ENCODE assay signal across 18 cellular contexts in genomic region chr10:47037654-47038425, GRCh38.
DNase-seq lines count a peak whose midpoint lies in the region; ATAC-seq and TF ChIP-seq lines count a peak whose summit lies in the region.
"Had no signal": no experiment of that assay in that cellular context is flagged by ENCODE, and none has a peak within 500 bp of the region (broad histone marks: within the 10 kb centered on the region; RNA-seq: fewer than 3 reads in every experiment).

No MANE protein-coding gene starts in this region.

- H3K9ac ChIP-seq in SK-N-MC (ENCODE audit: insufficient read length) = no peak overlapping the region

- H3K27me3 ChIP-seq in sigmoid colon (no peaks in the 10 kb centered on the region), A673 (replicated peaks; ENCODE audit: insufficient read depth, low read depth, low read length, poor library complexity) (no peaks in the 10 kb centered on the region)

- TF ChIP-seq EP300 in sigmoid colon (IDR thresholded peaks at IDR 0.05) = no peak

- ATAC-seq in activated naive CD8-positive, alpha-beta T cell treated with anti-CD3 and anti-CD28 coated beads, Interleukin-2, amount 10 ng/mL, durations not matched to agents 7 days and 5 days (ENCODE audit: low read depth) = no peak
- ATAC-seq in HG03175 (IDR thresholded peaks at IDR 0.05; ENCODE audit: unreplicated experiment) = no peak
- ATAC-seq: CD8-positive, alpha-beta T cell; GM23338; Panc1 had no signal

- H3K36me3 Mint-ChIP-seq in activated naive CD8-positive, alpha-beta T cell treated with anti-CD3 and anti-CD28 coated beads, Interleukin-2, amount 10 ng/mL, durations not matched to agents 7 days and 5 days = no peaks in the 10 kb centered on the region
- H3K36me3 Mint-ChIP-seq in activated naive CD8-positive, alpha-beta T cell treated with anti-CD3 and anti-CD28 coated beads for 36 hours = no peaks in the 10 kb centered on the region
- H3K36me3 Mint-ChIP-seq in chondrocyte (ENCODE audit: low read depth) = no peaks in the 10 kb centered on the region
- H3K36me3 Mint-ChIP-seq: CD8-positive, alpha-beta T cell had no signal

- no peak for TF ChIP-seq CTCF in chondrocyte (IDR thresholded peaks at IDR 0.05)
- TF ChIP-seq CTCF in sigmoid colon (IDR thresholded peaks at IDR 0.05) = no peak
- TF ChIP-seq CTCF in A673 (conservative IDR thresholded peaks at IDR 0.05; ENCODE audit: low read depth, low read length) = no peak

- no peaks in the 10 kb centered on the region for H3K9me3 ChIP-seq in SK-N-MC (ENCODE audit: low read depth, low read length)
- no peaks in the 10 kb centered on the region for H3K9me3 ChIP-seq in sigmoid colon
- H3K9me3 ChIP-seq in A673 (ENCODE audit: low read depth, low read length, poor library complexity, severe bottlenecking) = no peaks in the 10 kb centered on the region

- CTCF ChIA-PET in A673 (lab: Charles Lee) = no interaction called here

- intact Hi-C loops in sigmoid colon (cut with DNase I) = no loop called here
- intact Hi-C loops in A673 (cut with micrococcal nuclease; ENCODE audit: unreplicated experiment) = no loop called here

- POLR2A ChIA-PET in activated naive CD8-positive, alpha-beta T cell treated with anti-CD3 and anti-CD28 coated beads, Interleukin-2, amount 10 ng/mL, durations not matched to agents 7 days and 5 days (lab: Charles Lee) = no interaction called here
- POLR2A ChIA-PET in A673 (lab: Charles Lee; ENCODE audit: low non-redundant PET) = no interaction called here

- no peaks in the 10 kb centered on the region for H3K36me3 ChIP-seq in SK-N-MC (ENCODE audit: insufficient read depth, low read length)
- no peaks in the 10 kb centered on the region for H3K36me3 ChIP-seq in sigmoid colon
- no peaks in the 10 kb centered on the region for H3K36me3 ChIP-seq in A673 (ENCODE audit: insufficient read depth, low read length, poor library complexity, severe bottlenecking)

- peak; percentile 8 for DNase-seq in activated naive CD8-positive, alpha-beta T cell treated with anti-CD3 and anti-CD28 coated beads, Interleukin-2, amount 10 ng/mL, durations not matched to agents 7 days and 5 days
- no peak for DNase-seq in activated naive CD8-positive, alpha-beta T cell treated with anti-CD3 and anti-CD28 coated beads for 36 hours
- DNase-seq in SK-N-MC (ENCODE audit: low read depth, low spot score) = peak; percentile 12
- peak; percentile 55 for DNase-seq in chondrocyte (ENCODE audit: low spot score)
- DNase-seq in sigmoid colon = peak; percentile 41
- DNase-seq in A673 (ENCODE audit: low spot score) = no peak
- DNase-seq: CD8-positive, alpha-beta T cell; DMS79 treated with DMSO at 0.1 percent for 48 hours; GDM1; KBM-7; NCI-H1436 treated with DMSO at 0.1 percent for 48 hours; NCI-H2081; NCI-H446; SHP77 treated with DMSO at 0.1 percent for 48 hours had no signal

- no TSS peak for BruUV-seq in A673 (replicated peaks; lab: Mats Ljungman, UMichigan)

- H3K4me1 ChIP-seq in sigmoid colon (no peaks in the 10 kb centered on the region), A673 (ENCODE audit: insufficient read depth, low read length, poor library complexity, severe bottlenecking) (no peaks in the 10 kb centered on the region)

- H3K4me1 Mint-ChIP-seq in activated naive CD8-positive, alpha-beta T cell treated with anti-CD3 and anti-CD28 coated beads, Interleukin-2, amount 10 ng/mL, durations not matched to agents 7 days and 5 days = no peaks in the 10 kb centered on the region
- no peaks in the 10 kb centered on the region for H3K4me1 Mint-ChIP-seq in activated naive CD8-positive, alpha-beta T cell treated with anti-CD3 and anti-CD28 coated beads for 36 hours
- peaks cover 5% of the 10 kb centered on the region for H3K4me1 Mint-ChIP-seq in chondrocyte (ENCODE audit: low read depth)

- no peaks in the 10 kb centered on the region for H3K9me3 Mint-ChIP-seq in activated naive CD8-positive, alpha-beta T cell treated with anti-CD3 and anti-CD28 coated beads, Interleukin-2, amount 10 ng/mL, durations not matched to agents 7 days and 5 days
- no peaks in the 10 kb centered on the region for H3K9me3 Mint-ChIP-seq in activated naive CD8-positive, alpha-beta T cell treated with anti-CD3 and anti-CD28 coated beads for 36 hours
- H3K9me3 Mint-ChIP-seq in chondrocyte (ENCODE audit: low read depth) = no peaks in the 10 kb centered on the region
- H3K9me3 Mint-ChIP-seq: CD8-positive, alpha-beta T cell; GM23338 had no signal

- H3K4me3 Mint-ChIP-seq in activated naive CD8-positive, alpha-beta T cell treated with anti-CD3 and anti-CD28 coated beads, Interleukin-2, amount 10 ng/mL, durations not matched to agents 7 days and 5 days = no peak overlapping the region
- H3K4me3 Mint-ChIP-seq in activated naive CD8-positive, alpha-beta T cell treated with anti-CD3 and anti-CD28 coated beads for 36 hours = no peak overlapping the region
- H3K4me3 Mint-ChIP-seq in chondrocyte (ENCODE audit: unreplicated experiment) = no peak overlapping the region
- H3K4me3 Mint-ChIP-seq: CD8-positive, alpha-beta T cell; GM23338 had no signal

- H3K27ac Mint-ChIP-seq in activated naive CD8-positive, alpha-beta T cell treated with anti-CD3 and anti-CD28 coated beads, Interleukin-2, amount 10 ng/mL, durations not matched to agents 7 days and 5 days = no peak overlapping the region
- no peak overlapping the region for H3K27ac Mint-ChIP-seq in activated naive CD8-positive, alpha-beta T cell treated with anti-CD3 and anti-CD28 coated beads for 36 hours
- H3K27ac Mint-ChIP-seq in chondrocyte (ENCODE audit: unreplicated experiment) = no peak overlapping the region
- H3K27ac Mint-ChIP-seq: CD8-positive, alpha-beta T cell; GM23338 had no signal

- H3K4me3 ChIP-seq in SK-N-MC = no peak overlapping the region
- H3K4me3 ChIP-seq in sigmoid colon = no peak overlapping the region
- no peak overlapping the region for H3K4me3 ChIP-seq in A673 (ENCODE audit: low read depth, low read length, poor library complexity, severe bottlenecking)
- H3K4me3 ChIP-seq: GM23338 had no signal

- H3K27me3 Mint-ChIP-seq in activated naive CD8-positive, alpha-beta T cell treated with anti-CD3 and anti-CD28 coated beads, Interleukin-2, amount 10 ng/mL, durations not matched to agents 7 days and 5 days = peaks cover 2% of the 10 kb centered on the region
- no peaks in the 10 kb centered on the region for H3K27me3 Mint-ChIP-seq in activated naive CD8-positive, alpha-beta T cell treated with anti-CD3 and anti-CD28 coated beads for 36 hours
- peaks cover 7% of the 10 kb centered on the region for H3K27me3 Mint-ChIP-seq in chondrocyte (ENCODE audit: low read depth)

- peak overlapping the region; percentile 62; the same call in 1 of the 2 replicates for H3K27ac ChIP-seq in SK-N-MC
- no peak overlapping the region for H3K27ac ChIP-seq in sigmoid colon
- H3K27ac ChIP-seq in A673 (ENCODE audit: low read depth, low read length, poor library complexity, severe bottlenecking) = no peak overlapping the region
- H3K27ac ChIP-seq: HL-60 had no signal

- WGBS in sigmoid colon, 2 donors = 82 to 83% methylated on average over 10 of the region's 10 CpGs

- no peak for TF ChIP-seq POLR2A in sigmoid colon (IDR thresholded peaks at IDR 0.05)

Comparison
In these comparisons a context has a peak if more than half of its experiments do, and no peak if none do; other contexts are left out.
1. DNase-seq: peak in activated naive CD8-positive, alpha-beta T cell treated with anti-CD3 and anti-CD28 coated beads, Interleukin-2, amount 10 ng/mL, durations not matched to agents 7 days and 5 days (single experiment), SK-N-MC (single experiment), chondrocyte (single experiment) and sigmoid colon (single experiment); none in activated naive CD8-positive, alpha-beta T cell treated with anti-CD3 and anti-CD28 coated beads for 36 hours (single experiment) and A673 (single experiment).